ENCODE assay signal across 29 cellular contexts in the genomic region with DNA sequence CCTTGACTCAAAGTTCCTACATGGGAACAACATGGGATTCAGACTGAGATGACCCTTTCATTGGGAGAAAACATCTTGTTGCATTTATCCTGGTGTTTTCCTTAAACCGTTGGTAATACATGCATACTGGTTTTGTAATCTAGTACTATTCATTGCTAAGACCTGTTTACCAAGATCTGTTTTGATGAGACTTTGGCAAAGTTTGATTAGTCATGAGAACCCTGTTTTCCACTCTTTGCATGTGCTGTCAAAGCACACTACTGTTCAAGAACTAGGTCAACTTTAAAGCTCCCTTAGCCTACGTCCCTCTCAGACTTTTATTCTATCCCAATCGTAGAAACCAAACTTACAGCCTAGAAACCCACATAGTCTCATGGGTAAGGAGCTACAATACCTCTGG.
"Had no signal": no experiment of that assay in that cellular context is flagged by ENCODE, and none has a peak within 500 bp of the region (broad histone marks: within the 10 kb centered on the region; RNA-seq: fewer than 3 reads in every experiment).

No MANE protein-coding gene starts in this region.

- H3K9me3 Mint-ChIP-seq: activated CD4-positive, alpha-beta memory T cell treated with anti-CD3 and anti-CD28 coated beads for 36 hours; activated naive CD4-positive, alpha-beta T cell treated with anti-CD3 and anti-CD28 coated beads, Interleukin-2, amount 10 ng/mL, durations not matched to agents 7 days and 5 days; activated naive CD8-positive, alpha-beta T cell treated with anti-CD3 and anti-CD28 coated beads, Interleukin-2, amount 50 U/mL, for 24 hours; brain; central memory CD8-positive, alpha-beta T cell had no signal

- H3K4me3 ChIP-seq: cardiac muscle cell, SJCRH30, SK-N-MC had no signal

- H3K27ac Mint-ChIP-seq: activated CD4-positive, alpha-beta memory T cell treated with anti-CD3 and anti-CD28 coated beads for 36 hours; activated CD4-positive, alpha-beta T cell treated with anti-CD3 and anti-CD28 coated beads for 36 hours; activated naive CD4-positive, alpha-beta T cell treated with anti-CD3 and anti-CD28 coated beads, Interleukin-2, amount 10 ng/mL, durations not matched to agents 7 days and 5 days; activated naive CD8-positive, alpha-beta T cell; activated naive CD8-positive, alpha-beta T cell treated with anti-CD3 and anti-CD28 coated beads, Interleukin-2, amount 50 U/mL, for 24 hours; brain had no signal

- H3K4me1 ChIP-seq: SJCRH30 had no signal

- H3K9me3 ChIP-seq: SJCRH30 had no signal

- ATAC-seq: activated CD4-positive, alpha-beta T cell treated with anti-CD3 and anti-CD28 coated beads for 36 hours; activated naive CD8-positive, alpha-beta T cell treated with anti-CD3 and anti-CD28 coated beads, Interleukin-2, amount 50 U/mL, for 24 hours had no signal

- H3K36me3 ChIP-seq: cardiac muscle cell, SJCRH30, WERI-Rb-1 had no signal

- H3K27me3 Mint-ChIP-seq: activated CD4-positive, alpha-beta memory T cell treated with anti-CD3 and anti-CD28 coated beads for 36 hours; activated naive CD4-positive, alpha-beta T cell treated with anti-CD3 and anti-CD28 coated beads, Interleukin-2, amount 10 ng/mL, durations not matched to agents 7 days and 5 days; activated naive CD8-positive, alpha-beta T cell; brain had no signal

- DNase-seq: activated CD4-positive, alpha-beta memory T cell treated with anti-CD3 and anti-CD28 coated beads for 36 hours; activated CD4-positive, alpha-beta T cell treated with anti-CD3 and anti-CD28 coated beads for 36 hours; activated CD4-positive, alpha-beta T cell treated with anti-CD3 and anti-CD28 coated beads, Interleukin-2, amount 50 U/mL, for 1 hour; activated CD8-positive, alpha-beta memory T cell treated with anti-CD3 and anti-CD28 coated beads, Interleukin-2, amount 50 U/mL, for 4 hours; activated effector memory CD4-positive, alpha-beta T cell treated with Interleukin-2 at 50 U/mL for 16 hours; activated naive CD4-positive, alpha-beta T cell treated with anti-CD3 and anti-CD28 coated beads, Interleukin-2, amount 10 ng/mL, durations not matched to agents 7 days and 5 days; activated naive CD8-positive, alpha-beta T cell treated with anti-CD3 and anti-CD28 coated beads, Interleukin-2, amount 50 U/mL, for 24 hours; activated T-cell treated with anti-CD3 and anti-CD28 coated beads, Interleukin-2, amount 50 U/mL, for 48 hours; anterior cingulate cortex; Kasumi-1; KG1; MM.1S; MV-4-11; NCI-H1092; NCI-H1436 treated with DMSO at 0.1 percent for 48 hours; NCI-H1694 treated with DMSO at 0.1 percent for 48 hours; NCI-H2029; NCI-H510A; NCI-H526; NCI-H748 treated with DMSO at 0.1 percent for 48 hours; SHP77; SJCRH30; T1000; WERI-Rb-1 had no signal

- H3K36me3 Mint-ChIP-seq: activated CD4-positive, alpha-beta memory T cell treated with anti-CD3 and anti-CD28 coated beads for 36 hours; activated naive CD4-positive, alpha-beta T cell treated with anti-CD3 and anti-CD28 coated beads, Interleukin-2, amount 10 ng/mL, durations not matched to agents 7 days and 5 days; activated naive CD8-positive, alpha-beta T cell; brain had no signal

- H3K27ac ChIP-seq: cardiac muscle cell, SJCRH30, SK-N-MC, WERI-Rb-1 had no signal

- H3K4me1 Mint-ChIP-seq: activated CD4-positive, alpha-beta T cell treated with anti-CD3 and anti-CD28 coated beads for 36 hours; activated naive CD4-positive, alpha-beta T cell treated with anti-CD3 and anti-CD28 coated beads, Interleukin-2, amount 10 ng/mL, durations not matched to agents 7 days and 5 days; activated naive CD8-positive, alpha-beta T cell treated with anti-CD3 and anti-CD28 coated beads, Interleukin-2, amount 50 U/mL, for 24 hours; brain; central memory CD8-positive, alpha-beta T cell had no signal

- H3K27me3 ChIP-seq: cardiac muscle cell, SJCRH30 had no signal

- H3K4me3 Mint-ChIP-seq: activated CD4-positive, alpha-beta memory T cell treated with anti-CD3 and anti-CD28 coated beads for 36 hours; activated CD4-positive, alpha-beta T cell treated with anti-CD3 and anti-CD28 coated beads for 36 hours; activated naive CD4-positive, alpha-beta T cell treated with anti-CD3 and anti-CD28 coated beads, Interleukin-2, amount 10 ng/mL, durations not matched to agents 7 days and 5 days; activated naive CD8-positive, alpha-beta T cell; activated naive CD8-positive, alpha-beta T cell treated with anti-CD3 and anti-CD28 coated beads, Interleukin-2, amount 50 U/mL, for 24 hours; brain; central memory CD8-positive, alpha-beta T cell had no signal
